8 cellular contexts compared by ENCODE assay signal in the genomic region with DNA sequence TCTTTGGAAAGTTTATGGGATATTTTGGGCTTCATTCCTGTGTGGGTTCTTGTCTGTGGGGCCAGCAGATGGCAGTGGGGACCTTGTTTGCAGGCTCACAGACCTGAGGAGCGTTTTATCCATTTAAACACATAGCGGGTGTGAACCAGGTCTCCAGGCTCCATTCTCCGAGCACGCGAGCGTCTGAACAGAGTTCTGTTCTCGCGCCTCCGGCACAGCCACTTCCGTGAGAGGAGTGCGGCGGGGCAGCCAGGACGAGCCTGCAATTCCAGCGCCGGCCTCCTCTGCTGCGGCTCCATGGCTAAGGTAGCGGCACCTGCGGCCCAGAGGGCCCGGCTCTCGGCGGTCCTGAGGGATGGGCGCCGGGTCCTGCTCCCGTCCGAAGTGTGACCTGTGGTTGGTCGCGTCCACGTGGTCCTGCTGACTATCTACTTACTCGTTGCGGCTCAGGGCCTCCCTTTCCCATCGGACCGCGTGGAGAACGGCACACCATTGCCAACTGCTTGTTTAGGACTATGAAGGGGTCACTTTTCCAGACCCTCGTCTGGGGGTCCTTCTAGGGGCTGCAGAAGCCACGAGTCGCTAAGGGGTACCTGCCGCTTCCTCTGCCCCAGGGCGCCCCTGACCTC. TPM values are rescaled to one million over a fixed set of nuclear protein-coding genes. Genes with fewer than 3 reads are reported as not detected.
DNase-seq lines count a peak whose midpoint lies in the region; ATAC-seq and TF ChIP-seq lines count a peak whose summit lies in the region.

No MANE protein-coding gene starts in this region.

- H3K36me3 ChIP-seq in ACC112 (ENCODE audit: insufficient read depth, low read length), result no peaks in the 10 kb centered on the region
- no peaks in the 10 kb centered on the region for H3K36me3 ChIP-seq in tibial nerve

- H3K27ac Mint-ChIP-seq in activated naive CD8-positive, alpha-beta T cell treated with anti-CD3 and anti-CD28 coated beads for 36 hours, result no peak overlapping the region

- DNase-seq in activated naive CD8-positive, alpha-beta T cell treated with anti-CD3 and anti-CD28 coated beads for 36 hours, result no peak
- DNase-seq in tibial nerve (ENCODE audit: low spot score in 2 of 2) (no peak), mucosa of gallbladder (ENCODE audit: low spot score) (no peak)

- peak overlapping the region; percentile 23 for H3K4me3 Mint-ChIP-seq in activated naive CD8-positive, alpha-beta T cell treated with anti-CD3 and anti-CD28 coated beads for 36 hours

- no peak for TF ChIP-seq EP300 in tibial nerve (IDR thresholded peaks at IDR 0.05)

- no peak for TF ChIP-seq CTCF in tibial nerve (IDR thresholded peaks at IDR 0.05)

- no peak overlapping the region for H2AFZ ChIP-seq in ACC112 (ENCODE audit: low read length, unreplicated experiment)

- H3K4me3 ChIP-seq in ACC112 (ENCODE audit: low read depth, low read length), result peak overlapping the region; percentile 60; the same call in 1 of the 2 replicates
- peak overlapping the region; percentile 16; the same call in 1 of the 2 replicates for H3K4me3 ChIP-seq in iPS-18c (ENCODE audit: insufficient read depth, low read depth, low read length)
- H3K4me3 ChIP-seq in tibial nerve, result peak overlapping the region in 3 of 4 donors; percentile 11 to 49 (median 36)

- H3K9me3 ChIP-seq in iPS-18c (ENCODE audit: control insufficient read depth, insufficient read depth, low read length) (peaks cover 3% of the 10 kb centered on the region), tibial nerve (peaks cover 0 to 7% (median 0%) of the 10 kb centered on the region in 4 donors)

- H3K4me1 ChIP-seq in ACC112 (ENCODE audit: control insufficient read depth, insufficient read depth, low read length, unreplicated experiment), result peaks cover 10% of the 10 kb centered on the region
- peaks cover 0 to 42% (median 7%) of the 10 kb centered on the region in 4 donors for H3K4me1 ChIP-seq in tibial nerve

- H3K27me3 Mint-ChIP-seq in activated naive CD8-positive, alpha-beta T cell treated with anti-CD3 and anti-CD28 coated beads for 36 hours, result peaks cover 54% of the 10 kb centered on the region

- H3K79me2 ChIP-seq in ACC112 (ENCODE audit: control insufficient read depth, insufficient read depth, low read length, unreplicated experiment), result no peaks in the 10 kb centered on the region

- peaks cover 9% of the 10 kb centered on the region for H3K4me1 Mint-ChIP-seq in activated naive CD8-positive, alpha-beta T cell treated with anti-CD3 and anti-CD28 coated beads for 36 hours

- 21 to 25% methylated on average over 9 to 39 of the region's 39 CpGs for WGBS in tibial nerve, 2 donors

- no peak for TF ChIP-seq POLR2A in tibial nerve (IDR thresholded peaks at IDR 0.05)

- no peak overlapping the region for H3K27ac ChIP-seq in ACC112 (ENCODE audit: low read depth, low read length)
- H3K27ac ChIP-seq in tibial nerve, result peak overlapping the region in 1 of 4 donors; percentile 60

- H3K36me3 Mint-ChIP-seq in activated naive CD8-positive, alpha-beta T cell treated with anti-CD3 and anti-CD28 coated beads for 36 hours, result no peaks in the 10 kb centered on the region

- ATAC-seq in GM21381 (IDR thresholded peaks at IDR 0.05; ENCODE audit: unreplicated experiment), result peak; percentile 16
- no peak for ATAC-seq in GM19328 (IDR thresholded peaks at IDR 0.05; ENCODE audit: unreplicated experiment)
- ATAC-seq in GM19035 (IDR thresholded peaks at IDR 0.05; ENCODE audit: unreplicated experiment), result no peak

- peaks cover 2% of the 10 kb centered on the region for H3K9me3 Mint-ChIP-seq in activated naive CD8-positive, alpha-beta T cell treated with anti-CD3 and anti-CD28 coated beads for 36 hours

- H3K27me3 ChIP-seq in ACC112 (ENCODE audit: insufficient read depth, low read length), result peaks cover 41% of the 10 kb centered on the region
- peaks cover 0 to 75% of the 10 kb centered on the region in 2 donors for H3K27me3 ChIP-seq in tibial nerve

RNA-seq across cellular contexts. Expression of a gene that starts 7.3 kb away (rescaled TPM):
- 1 to 10 TPM; 5.0 to 5.3 TPM for total RNA-seq in activated naive CD8-positive, alpha-beta T cell treated with anti-CD3 and anti-CD28 coated beads for 36 hours
- total RNA-seq in tibial nerve, result 10 to 100 TPM in 1 of 4 donors, 1 to 10 TPM in 3; 3.1 to 13.5 (median 3.9) TPM
- 124 TPM for total RNA-seq in mucosa of gallbladder

RNA-seq across cellular contexts. Expression of a gene that starts 17.3 kb away (rescaled TPM):
- total RNA-seq in activated naive CD8-positive, alpha-beta T cell treated with anti-CD3 and anti-CD28 coated beads for 36 hours, result 1 to 10 TPM; 3.6 to 3.9 TPM
- 10 to 100 TPM in 1 of 4 donors, 1 to 10 TPM in 3; 3.3 to 11.4 (median 4.3) TPM for total RNA-seq in tibial nerve
- total RNA-seq in mucosa of gallbladder, result 61.6 TPM

RNA-seq across cellular contexts. Expression of a gene that starts 39.7 kb away (rescaled TPM):
- total RNA-seq in activated naive CD8-positive, alpha-beta T cell treated with anti-CD3 and anti-CD28 coated beads for 36 hours, result 10 to 100 TPM; 54.4 to 56.4 TPM
- 10 to 100 TPM; 29.7 to 52.0 (median 38.7) TPM for total RNA-seq in tibial nerve
- total RNA-seq in mucosa of gallbladder, result 61.2 TPM

RNA-seq across cellular contexts. Expression of a gene that starts 43.7 kb away (rescaled TPM):
- not detected for total RNA-seq in activated naive CD8-positive, alpha-beta T cell treated with anti-CD3 and anti-CD28 coated beads for 36 hours
- total RNA-seq in tibial nerve (not detected), mucosa of gallbladder (not detected)

RNA-seq across cellular contexts. Expression of a gene that starts 53.7 kb away (rescaled TPM):
- total RNA-seq in activated naive CD8-positive, alpha-beta T cell treated with anti-CD3 and anti-CD28 coated beads for 36 hours, result 100 to 1,000 TPM; 271 to 274 TPM
- total RNA-seq in tibial nerve, result 100 to 1,000 TPM; 102 to 190 (median 161) TPM
- total RNA-seq in mucosa of gallbladder, result 296 TPM
